1 cellular context compared by ENCODE assay signal in the genomic region with DNA sequence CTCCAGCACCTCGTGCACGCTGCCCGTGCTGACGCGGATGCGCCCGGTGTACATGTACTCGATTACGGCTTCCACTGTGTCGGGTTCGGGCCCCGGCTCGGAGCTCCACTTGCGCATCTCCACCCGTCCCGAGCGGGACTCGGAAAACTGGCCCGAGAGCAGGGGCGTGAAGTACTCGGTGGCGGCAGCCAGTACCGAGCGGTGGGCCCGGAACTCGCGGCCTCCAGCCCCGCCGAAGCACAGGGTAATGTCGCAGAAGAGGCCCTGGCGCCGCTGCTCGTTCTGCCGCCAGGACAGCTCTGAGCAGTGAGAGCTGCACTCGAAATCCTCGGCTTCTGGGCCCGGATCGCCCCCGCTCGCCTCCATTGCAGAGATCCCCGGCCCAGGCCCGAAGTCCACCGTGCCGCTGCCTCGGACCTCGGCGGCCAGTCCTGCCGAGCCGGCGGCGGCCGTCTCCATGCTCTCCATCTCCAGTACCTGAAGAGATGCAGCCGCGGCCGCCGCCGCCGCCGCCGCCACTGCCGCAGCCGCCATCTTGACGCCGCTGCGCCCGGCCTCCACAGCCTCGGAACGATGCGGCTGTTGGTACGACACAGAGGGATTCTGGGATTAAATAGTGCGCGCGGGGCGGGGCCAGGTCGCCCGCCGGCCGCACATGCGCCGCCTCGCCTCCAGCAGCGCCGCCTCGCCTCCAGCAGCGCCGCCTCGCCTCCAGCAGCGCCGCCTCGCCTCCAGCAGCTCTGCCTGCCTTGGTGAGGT.
A peak's percentile ranks its signal among the peaks of the same experiment; 100 is the strongest.
TF ChIP-seq lines count a peak whose summit lies in the region.

A gene with protein sequence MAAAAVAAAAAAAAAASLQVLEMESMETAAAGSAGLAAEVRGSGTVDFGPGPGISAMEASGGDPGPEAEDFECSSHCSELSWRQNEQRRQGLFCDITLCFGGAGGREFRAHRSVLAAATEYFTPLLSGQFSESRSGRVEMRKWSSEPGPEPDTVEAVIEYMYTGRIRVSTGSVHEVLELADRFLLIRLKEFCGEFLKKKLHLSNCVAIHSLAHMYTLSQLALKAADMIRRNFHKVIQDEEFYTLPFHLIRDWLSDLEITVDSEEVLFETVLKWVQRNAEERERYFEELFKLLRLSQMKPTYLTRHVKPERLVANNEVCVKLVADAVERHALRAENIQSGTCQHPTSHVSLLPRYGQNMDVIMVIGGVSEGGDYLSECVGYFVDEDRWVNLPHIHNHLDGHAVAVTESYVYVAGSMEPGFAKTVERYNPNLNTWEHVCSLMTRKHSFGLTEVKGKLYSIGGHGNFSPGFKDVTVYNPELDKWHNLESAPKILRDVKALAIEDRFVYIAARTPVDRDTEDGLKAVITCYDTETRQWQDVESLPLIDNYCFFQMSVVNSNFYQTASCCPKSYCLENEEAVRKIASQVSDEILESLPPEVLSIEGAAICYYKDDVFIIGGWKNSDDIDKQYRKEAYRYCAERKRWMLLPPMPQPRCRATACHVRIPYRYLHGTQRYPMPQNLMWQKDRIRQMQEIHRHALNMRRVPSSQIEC (minus strand): TSS at position 587 of the 759 bp plus-strand sequence. CDS start 53 bp downstream, at position 534.

TF ChIP-seq in HepG2, 621 proteins besides CTCF, POLR2A, EP300 and RAD21 (continued from another document and continues in another):
- TF ChIP-seq, protein P1, sequence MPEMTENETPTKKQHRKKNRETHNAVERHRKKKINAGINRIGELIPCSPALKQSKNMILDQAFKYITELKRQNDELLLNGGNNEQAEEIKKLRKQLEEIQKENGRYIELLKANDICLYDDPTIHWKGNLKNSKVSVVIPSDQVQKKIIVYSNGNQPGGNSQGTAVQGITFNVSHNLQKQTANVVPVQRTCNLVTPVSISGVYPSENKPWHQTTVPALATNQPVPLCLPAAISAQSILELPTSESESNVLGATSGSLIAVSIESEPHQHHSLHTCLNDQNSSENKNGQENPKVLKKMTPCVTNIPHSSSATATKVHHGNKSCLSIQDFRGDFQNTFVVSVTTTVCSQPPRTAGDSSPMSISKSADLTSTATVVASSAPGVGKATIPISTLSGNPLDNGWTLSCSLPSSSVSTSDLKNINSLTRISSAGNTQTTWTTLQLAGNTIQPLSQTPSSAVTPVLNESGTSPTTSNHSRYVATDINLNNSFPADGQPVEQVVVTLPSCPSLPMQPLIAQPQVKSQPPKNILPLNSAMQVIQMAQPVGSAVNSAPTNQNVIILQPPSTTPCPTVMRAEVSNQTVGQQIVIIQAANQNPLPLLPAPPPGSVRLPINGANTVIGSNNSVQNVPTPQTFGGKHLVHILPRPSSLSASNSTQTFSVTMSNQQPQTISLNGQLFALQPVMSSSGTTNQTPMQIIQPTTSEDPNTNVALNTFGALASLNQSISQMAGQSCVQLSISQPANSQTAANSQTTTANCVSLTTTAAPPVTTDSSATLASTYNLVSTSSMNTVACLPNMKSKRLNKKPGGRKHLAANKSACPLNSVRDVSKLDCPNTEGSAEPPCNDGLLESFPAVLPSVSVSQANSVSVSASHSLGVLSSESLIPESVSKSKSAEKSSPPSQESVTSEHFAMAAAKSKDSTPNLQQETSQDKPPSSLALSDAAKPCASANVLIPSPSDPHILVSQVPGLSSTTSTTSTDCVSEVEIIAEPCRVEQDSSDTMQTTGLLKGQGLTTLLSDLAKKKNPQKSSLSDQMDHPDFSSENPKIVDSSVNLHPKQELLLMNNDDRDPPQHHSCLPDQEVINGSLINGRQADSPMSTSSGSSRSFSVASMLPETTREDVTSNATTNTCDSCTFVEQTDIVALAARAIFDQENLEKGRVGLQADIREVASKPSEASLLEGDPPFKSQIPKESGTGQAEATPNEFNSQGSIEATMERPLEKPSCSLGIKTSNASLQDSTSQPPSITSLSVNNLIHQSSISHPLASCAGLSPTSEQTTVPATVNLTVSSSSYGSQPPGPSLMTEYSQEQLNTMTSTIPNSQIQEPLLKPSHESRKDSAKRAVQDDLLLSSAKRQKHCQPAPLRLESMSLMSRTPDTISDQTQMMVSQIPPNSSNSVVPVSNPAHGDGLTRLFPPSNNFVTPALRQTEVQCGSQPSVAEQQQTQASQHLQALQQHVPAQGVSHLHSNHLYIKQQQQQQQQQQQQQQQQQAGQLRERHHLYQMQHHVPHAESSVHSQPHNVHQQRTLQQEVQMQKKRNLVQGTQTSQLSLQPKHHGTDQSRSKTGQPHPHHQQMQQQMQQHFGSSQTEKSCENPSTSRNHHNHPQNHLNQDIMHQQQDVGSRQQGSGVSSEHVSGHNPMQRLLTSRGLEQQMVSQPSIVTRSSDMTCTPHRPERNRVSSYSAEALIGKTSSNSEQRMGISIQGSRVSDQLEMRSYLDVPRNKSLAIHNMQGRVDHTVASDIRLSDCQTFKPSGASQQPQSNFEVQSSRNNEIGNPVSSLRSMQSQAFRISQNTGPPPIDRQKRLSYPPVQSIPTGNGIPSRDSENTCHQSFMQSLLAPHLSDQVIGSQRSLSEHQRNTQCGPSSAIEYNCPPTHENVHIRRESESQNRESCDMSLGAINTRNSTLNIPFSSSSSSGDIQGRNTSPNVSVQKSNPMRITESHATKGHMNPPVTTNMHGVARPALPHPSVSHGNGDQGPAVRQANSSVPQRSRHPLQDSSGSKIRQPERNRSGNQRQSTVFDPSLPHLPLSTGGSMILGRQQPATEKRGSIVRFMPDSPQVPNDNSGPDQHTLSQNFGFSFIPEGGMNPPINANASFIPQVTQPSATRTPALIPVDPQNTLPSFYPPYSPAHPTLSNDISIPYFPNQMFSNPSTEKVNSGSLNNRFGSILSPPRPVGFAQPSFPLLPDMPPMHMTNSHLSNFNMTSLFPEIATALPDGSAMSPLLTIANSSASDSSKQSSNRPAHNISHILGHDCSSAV (CRISPR knock-in tag; IDR thresholded peaks at IDR 0.05; ENCODE audit: borderline replicate concordance): peak; percentile 33; the same call in 1 of the 2 replicates
- TF ChIP-seq ZNF879 (CRISPR knock-in tag; IDR thresholded peaks at IDR 0.05) (no peak), ZSCAN30 (CRISPR knock-in tag; IDR thresholded peaks at IDR 0.05) (peak; percentile 86; the same call in 1 of the 2 replicates), ZNF292 (CRISPR knock-in tag; IDR thresholded peaks at IDR 0.05; ENCODE audit: borderline replicate concordance, low read depth) (peak; percentile 91), ZC3H13 (CRISPR knock-in tag; IDR thresholded peaks at IDR 0.05) (0 out of 2 replicates have a peak, but pooled peaks have one; percentile 57), ZNF672 (CRISPR knock-in tag; IDR thresholded peaks at IDR 0.05) (no peak), ZBTB8A (CRISPR knock-in tag; IDR thresholded peaks at IDR 0.05; ENCODE audit: borderline replicate concordance, low read depth) (peak; percentile 76; the same call in 1 of the 2 replicates), ZSCAN21 (CRISPR knock-in tag; IDR thresholded peaks at IDR 0.05; ENCODE audit: borderline replicate concordance) (peak; percentile 24; the same call in 1 of the 2 replicates), NFRKB (IDR thresholded peaks at IDR 0.05) (no peak), ZNF788 (CRISPR knock-in tag; IDR thresholded peaks at IDR 0.05; ENCODE audit: borderline replicate concordance) (peak; percentile 78; the same call in 1 of the 2 replicates), KAT7 (CRISPR knock-in tag; IDR thresholded peaks at IDR 0.05; ENCODE audit: borderline replicate concordance) (peak; percentile 99), ELF3 (CRISPR knock-in tag; IDR thresholded peaks at IDR 0.05) (peak; percentile 64; the same call in 1 of the 2 replicates), MIER2 (CRISPR knock-in tag; IDR thresholded peaks at IDR 0.05) (no peak), STAT5B (CRISPR knock-in tag; IDR thresholded peaks at IDR 0.05) (no peak), HNF4A (CRISPR knock-in tag; IDR thresholded peaks at IDR 0.05) (no peak), ZSCAN22 (CRISPR knock-in tag; IDR thresholded peaks at IDR 0.05) (0 out of 2 replicates have a peak, but pooled peaks have one; percentile 37), CHD4 (IDR thresholded peaks at IDR 0.05; ENCODE audit: borderline replicate concordance, low read length) (no peak), NFYC (CRISPR knock-in tag; IDR thresholded peaks at IDR 0.05) (0 out of 2 replicates have a peak, but pooled peaks have one; percentile 13), ZNF468 (CRISPR knock-in tag; IDR thresholded peaks at IDR 0.05) (no peak; the same call in 1 of the 2 replicates), MXD4 (CRISPR knock-in tag; IDR thresholded peaks at IDR 0.05) (peak; percentile 83), SIN3B (IDR thresholded peaks at IDR 0.05; ENCODE audit: low read length) (no peak), GTF2F1 (IDR thresholded peaks at IDR 0.05; ENCODE audit: low read length) (no peak), ERF (CRISPR knock-in tag; IDR thresholded peaks at IDR 0.05) (peak; percentile 88), FOXP1 (IDR thresholded peaks at IDR 0.05) (no peak), FOXP1 (CRISPR knock-in tag; IDR thresholded peaks at IDR 0.05) (no peak), RFX3 (CRISPR knock-in tag; IDR thresholded peaks at IDR 0.05) (no peak), BRCA1 (CRISPR knock-in tag; IDR thresholded peaks at IDR 0.05) (0 out of 2 replicates have a peak, but pooled peaks have one; percentile 28), TGIF2 (CRISPR knock-in tag; IDR thresholded peaks at IDR 0.05) (0 out of 2 replicates have a peak, but pooled peaks have one; percentile 39), RFX1 (IDR thresholded peaks at IDR 0.05) (no peak), ZNF260 (CRISPR knock-in tag; IDR thresholded peaks at IDR 0.05; ENCODE audit: borderline replicate concordance, low read depth) (no peak)
- TF ChIP-seq, protein P2, sequence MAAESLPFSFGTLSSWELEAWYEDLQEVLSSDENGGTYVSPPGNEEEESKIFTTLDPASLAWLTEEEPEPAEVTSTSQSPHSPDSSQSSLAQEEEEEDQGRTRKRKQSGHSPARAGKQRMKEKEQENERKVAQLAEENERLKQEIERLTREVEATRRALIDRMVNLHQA (CRISPR knock-in tag; IDR thresholded peaks at IDR 0.05): no peak
- TF ChIP-seq, protein P3, sequence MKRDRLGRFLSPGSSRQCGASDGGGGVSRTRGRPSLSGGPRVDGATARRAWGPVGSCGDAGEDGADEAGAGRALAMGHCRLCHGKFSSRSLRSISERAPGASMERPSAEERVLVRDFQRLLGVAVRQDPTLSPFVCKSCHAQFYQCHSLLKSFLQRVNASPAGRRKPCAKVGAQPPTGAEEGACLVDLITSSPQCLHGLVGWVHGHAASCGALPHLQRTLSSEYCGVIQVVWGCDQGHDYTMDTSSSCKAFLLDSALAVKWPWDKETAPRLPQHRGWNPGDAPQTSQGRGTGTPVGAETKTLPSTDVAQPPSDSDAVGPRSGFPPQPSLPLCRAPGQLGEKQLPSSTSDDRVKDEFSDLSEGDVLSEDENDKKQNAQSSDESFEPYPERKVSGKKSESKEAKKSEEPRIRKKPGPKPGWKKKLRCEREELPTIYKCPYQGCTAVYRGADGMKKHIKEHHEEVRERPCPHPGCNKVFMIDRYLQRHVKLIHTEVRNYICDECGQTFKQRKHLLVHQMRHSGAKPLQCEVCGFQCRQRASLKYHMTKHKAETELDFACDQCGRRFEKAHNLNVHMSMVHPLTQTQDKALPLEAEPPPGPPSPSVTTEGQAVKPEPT (CRISPR knock-in tag; IDR thresholded peaks at IDR 0.05; ENCODE audit: low read depth): peak; percentile 85
- TF ChIP-seq, protein P4, sequence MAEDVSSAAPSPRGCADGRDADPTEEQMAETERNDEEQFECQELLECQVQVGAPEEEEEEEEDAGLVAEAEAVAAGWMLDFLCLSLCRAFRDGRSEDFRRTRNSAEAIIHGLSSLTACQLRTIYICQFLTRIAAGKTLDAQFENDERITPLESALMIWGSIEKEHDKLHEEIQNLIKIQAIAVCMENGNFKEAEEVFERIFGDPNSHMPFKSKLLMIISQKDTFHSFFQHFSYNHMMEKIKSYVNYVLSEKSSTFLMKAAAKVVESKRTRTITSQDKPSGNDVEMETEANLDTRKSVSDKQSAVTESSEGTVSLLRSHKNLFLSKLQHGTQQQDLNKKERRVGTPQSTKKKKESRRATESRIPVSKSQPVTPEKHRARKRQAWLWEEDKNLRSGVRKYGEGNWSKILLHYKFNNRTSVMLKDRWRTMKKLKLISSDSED (CRISPR knock-in tag; IDR thresholded peaks at IDR 0.05): peak; percentile 76; the same call in 1 of the 2 replicates
- TF ChIP-seq, protein P5, sequence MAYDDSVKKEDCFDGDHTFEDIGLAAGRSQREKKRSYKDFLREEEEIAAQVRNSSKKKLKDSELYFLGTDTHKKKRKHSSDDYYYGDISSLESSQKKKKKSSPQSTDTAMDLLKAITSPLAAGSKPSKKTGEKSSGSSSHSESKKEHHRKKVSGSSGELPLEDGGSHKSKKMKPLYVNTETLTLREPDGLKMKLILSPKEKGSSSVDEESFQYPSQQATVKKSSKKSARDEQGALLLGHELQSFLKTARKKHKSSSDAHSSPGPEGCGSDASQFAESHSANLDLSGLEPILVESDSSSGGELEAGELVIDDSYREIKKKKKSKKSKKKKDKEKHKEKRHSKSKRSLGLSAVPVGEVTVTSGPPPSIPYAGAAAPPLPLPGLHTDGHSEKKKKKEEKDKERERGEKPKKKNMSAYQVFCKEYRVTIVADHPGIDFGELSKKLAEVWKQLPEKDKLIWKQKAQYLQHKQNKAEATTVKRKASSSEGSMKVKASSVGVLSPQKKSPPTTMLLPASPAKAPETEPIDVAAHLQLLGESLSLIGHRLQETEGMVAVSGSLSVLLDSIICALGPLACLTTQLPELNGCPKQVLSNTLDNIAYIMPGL (CRISPR knock-in tag; IDR thresholded peaks at IDR 0.05; ENCODE audit: borderline replicate concordance in 1 of 2, low read depth in 1 of 2): peak; percentile 86 to 92; a peak in 3 of 4 replicates
- TF ChIP-seq, protein P6, sequence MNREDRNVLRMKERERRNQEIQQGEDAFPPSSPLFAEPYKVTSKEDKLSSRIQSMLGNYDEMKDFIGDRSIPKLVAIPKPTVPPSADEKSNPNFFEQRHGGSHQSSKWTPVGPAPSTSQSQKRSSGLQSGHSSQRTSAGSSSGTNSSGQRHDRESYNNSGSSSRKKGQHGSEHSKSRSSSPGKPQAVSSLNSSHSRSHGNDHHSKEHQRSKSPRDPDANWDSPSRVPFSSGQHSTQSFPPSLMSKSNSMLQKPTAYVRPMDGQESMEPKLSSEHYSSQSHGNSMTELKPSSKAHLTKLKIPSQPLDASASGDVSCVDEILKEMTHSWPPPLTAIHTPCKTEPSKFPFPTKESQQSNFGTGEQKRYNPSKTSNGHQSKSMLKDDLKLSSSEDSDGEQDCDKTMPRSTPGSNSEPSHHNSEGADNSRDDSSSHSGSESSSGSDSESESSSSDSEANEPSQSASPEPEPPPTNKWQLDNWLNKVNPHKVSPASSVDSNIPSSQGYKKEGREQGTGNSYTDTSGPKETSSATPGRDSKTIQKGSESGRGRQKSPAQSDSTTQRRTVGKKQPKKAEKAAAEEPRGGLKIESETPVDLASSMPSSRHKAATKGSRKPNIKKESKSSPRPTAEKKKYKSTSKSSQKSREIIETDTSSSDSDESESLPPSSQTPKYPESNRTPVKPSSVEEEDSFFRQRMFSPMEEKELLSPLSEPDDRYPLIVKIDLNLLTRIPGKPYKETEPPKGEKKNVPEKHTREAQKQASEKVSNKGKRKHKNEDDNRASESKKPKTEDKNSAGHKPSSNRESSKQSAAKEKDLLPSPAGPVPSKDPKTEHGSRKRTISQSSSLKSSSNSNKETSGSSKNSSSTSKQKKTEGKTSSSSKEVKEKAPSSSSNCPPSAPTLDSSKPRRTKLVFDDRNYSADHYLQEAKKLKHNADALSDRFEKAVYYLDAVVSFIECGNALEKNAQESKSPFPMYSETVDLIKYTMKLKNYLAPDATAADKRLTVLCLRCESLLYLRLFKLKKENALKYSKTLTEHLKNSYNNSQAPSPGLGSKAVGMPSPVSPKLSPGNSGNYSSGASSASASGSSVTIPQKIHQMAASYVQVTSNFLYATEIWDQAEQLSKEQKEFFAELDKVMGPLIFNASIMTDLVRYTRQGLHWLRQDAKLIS (CRISPR knock-in tag; IDR thresholded peaks at IDR 0.05): peak; percentile 67; the same call in 1 of the 2 replicates
- TF ChIP-seq, protein P7, sequence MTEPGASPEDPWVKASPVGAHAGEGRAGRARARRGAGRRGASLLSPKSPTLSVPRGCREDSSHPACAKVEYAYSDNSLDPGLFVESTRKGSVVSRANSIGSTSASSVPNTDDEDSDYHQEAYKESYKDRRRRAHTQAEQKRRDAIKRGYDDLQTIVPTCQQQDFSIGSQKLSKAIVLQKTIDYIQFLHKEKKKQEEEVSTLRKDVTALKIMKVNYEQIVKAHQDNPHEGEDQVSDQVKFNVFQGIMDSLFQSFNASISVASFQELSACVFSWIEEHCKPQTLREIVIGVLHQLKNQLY (CRISPR knock-in tag; IDR thresholded peaks at IDR 0.05): 0 out of 2 replicates have a peak, but pooled peaks have one; percentile 29
